Comparison of ENCODE assay signal across 12 cellular contexts in the genomic region with DNA sequence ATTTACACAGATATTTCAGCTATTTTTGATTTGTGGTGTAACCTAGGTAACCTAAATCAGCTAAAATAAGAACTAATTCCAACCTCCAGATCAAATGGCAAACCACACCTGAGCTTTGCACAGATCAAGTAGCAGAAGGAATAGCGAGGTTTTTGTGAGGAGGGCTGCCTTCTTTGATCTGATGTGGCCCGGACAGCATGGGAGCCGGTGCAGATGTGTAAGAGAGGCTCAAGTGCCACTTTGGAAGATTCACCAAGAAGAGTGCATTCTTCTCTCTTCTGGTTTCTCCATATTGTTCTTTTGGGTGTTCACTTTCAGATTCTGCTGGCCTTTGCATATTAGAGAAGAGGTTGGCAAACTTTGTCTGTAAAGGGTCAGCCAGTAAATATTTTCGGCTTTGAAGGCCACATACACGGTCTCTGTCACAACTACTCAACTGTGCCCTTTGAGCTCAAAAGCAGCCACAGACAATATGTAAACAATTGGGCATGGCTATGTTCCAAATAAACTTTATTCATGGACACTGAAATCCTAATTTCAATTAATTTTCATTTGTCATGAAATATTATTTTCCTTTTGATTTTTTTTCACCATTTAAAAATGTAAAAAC.
DNase-seq lines count a peak whose midpoint lies in the region; ATAC-seq and TF ChIP-seq lines count a peak whose summit lies in the region.
"Had no signal": no experiment of that assay in that cellular context is flagged by ENCODE, and none has a peak within 500 bp of the region (broad histone marks: within the 10 kb centered on the region; RNA-seq: fewer than 3 reads in every experiment).

No MANE protein-coding gene starts in this region.

- CTCF ChIA-PET in Panc1 (lab: Charles Lee) (interaction anchor here (1.0 kb wide), 1 partner anchor 50 kb away, joined by 10 read pairs; no protein-coding TSS in a partner anchor), PC-9 (lab: Charles Lee) (no interaction called here)

- H3K36me3 ChIP-seq in Panc1 (ENCODE audit: control insufficient read depth, insufficient read depth, low read length) (no peaks in the 10 kb centered on the region), smooth muscle cell (ENCODE audit: low read depth) (no peaks in the 10 kb centered on the region), PC-9 (ENCODE audit: low read depth) (no peaks in the 10 kb centered on the region)

- TF ChIP-seq CTCF in Panc1 (IDR thresholded peaks at IDR 0.05) (no peak), smooth muscle cell (IDR thresholded peaks at IDR 0.05; ENCODE audit: borderline replicate concordance, insufficient read depth, poor library complexity, severe bottlenecking) (no peak), PC-9 (conservative IDR thresholded peaks at IDR 0.05) (no peak), GM10266 (IDR thresholded peaks at IDR 0.05; ENCODE audit: control insufficient read depth, insufficient read depth, low read depth, missing control alignments) (no peak)

- H3K27me3 ChIP-seq in Panc1 (ENCODE audit: control insufficient read depth, insufficient read depth, low read length) = no peaks in the 10 kb centered on the region
- no peaks in the 10 kb centered on the region for H3K27me3 ChIP-seq in smooth muscle cell (ENCODE audit: low read depth)
- H3K27me3 ChIP-seq in PC-9 (ENCODE audit: insufficient read depth, low read depth) = no peaks in the 10 kb centered on the region

- H3K36me3 Mint-ChIP-seq in effector memory CD8-positive, alpha-beta T cell (ENCODE audit: insufficient read depth) = no peaks in the 10 kb centered on the region

- intact Hi-C loops in Panc1 (cut with micrococcal nuclease; ENCODE audit: unreplicated experiment) = loop anchor here (10.0 kb wide), 1 partner anchor 101 kb away; no protein-coding TSS in a partner anchor
- intact Hi-C loops in PC-9 (cut with micrococcal nuclease; ENCODE audit: unreplicated experiment) = no loop called here

- H3K79me2 ChIP-seq in smooth muscle cell (ENCODE audit: low read depth) (no peaks in the 10 kb centered on the region), PC-9 (ENCODE audit: low read depth) (no peaks in the 10 kb centered on the region)

- 91% methylated on average over 5 of the region's 5 CpGs for WGBS in smooth muscle cell (ENCODE audit: low lambda C conversion rate)

- H3K27ac Mint-ChIP-seq in effector memory CD8-positive, alpha-beta T cell = peak overlapping the region; percentile 89 to 93

- H3K4me3 Mint-ChIP-seq in effector memory CD8-positive, alpha-beta T cell = peak overlapping the region; percentile 41 to 58

- peak; percentile 5 for DNase-seq in DMS53 (lab: John Stamatoyannopoulos, UW)
- no peak for DNase-seq in DMS53 treated with DMSO at 0.1 percent for 48 hours (lab: John Stamatoyannopoulos, UW; ENCODE audit: unreplicated experiment)
- DNase-seq in Panc1 (ENCODE audit: low read depth, low spot score) = no peak
- no peak for DNase-seq in effector memory CD8-positive, alpha-beta T cell
- no peak for DNase-seq in smooth muscle cell (lab: John Stamatoyannopoulos, UW; ENCODE audit: unreplicated experiment)
- DNase-seq in PC-9 = no peak
- no peak for DNase-seq in GM10266 (ENCODE audit: extremely low spot score)
- DNase-seq: activated CD4-positive, alpha-beta T cell treated with anti-CD3 and anti-CD28 coated beads for 48 hours; stimulated activated CD4-positive, alpha-beta T cell treated with anti-CD3 and anti-CD28 coated beads, Interleukin-2, amount 100 ng/mL, for 24 hours had no signal

- no TSS peak for BruUV-seq in Panc1 (replicated peaks; lab: Mats Ljungman, UMichigan)
- no TSS peak for BruUV-seq in PC-9 (replicated peaks; lab: Mats Ljungman, UMichigan)

- H4K20me1 ChIP-seq in smooth muscle cell (ENCODE audit: low read depth) (no peaks in the 10 kb centered on the region), PC-9 (ENCODE audit: insufficient read depth) (no peaks in the 10 kb centered on the region)

- H3K4me2 ChIP-seq in smooth muscle cell (no peak overlapping the region), PC-9 (no peak overlapping the region)

- POLR2A ChIA-PET in Panc1 (lab: Charles Lee) = no interaction called here
- POLR2A ChIA-PET in PC-9 (lab: Charles Lee; ENCODE audit: unreplicated experiment) = no interaction called here

- no peaks in the 10 kb centered on the region for H3K9me2 ChIP-seq in PC-9 (ENCODE audit: insufficient read depth)

- no peak overlapping the region; a peak in 1 of 4 replicates for H3K4me3 ChIP-seq in Panc1 (ENCODE audit: low read depth in 2 of 2, low read length in 2 of 2)
- no peak overlapping the region for H3K4me3 ChIP-seq in smooth muscle cell
- no peak overlapping the region for H3K4me3 ChIP-seq in PC-9

- in situ Hi-C loops in Panc1 (cut with HindIII; ENCODE audit: low pct_unique_long_range_greater_than_20kb, low sequenced_read_pairs) = no loop called here

- H3K9ac ChIP-seq in smooth muscle cell (ENCODE audit: low read depth) = no peak overlapping the region

- ATAC-seq in Panc1 = peak; percentile 63
- ATAC-seq in effector memory CD8-positive, alpha-beta T cell (replicated peaks) = no peak
- ATAC-seq in esophagus mucosa = no peak
- ATAC-seq: Right ventricle myocardium inferior had no signal

- H3F3A ChIP-seq in smooth muscle cell (ENCODE audit: low read depth) = peaks cover 2% of the 10 kb centered on the region
- H3F3A ChIP-seq in PC-9 (ENCODE audit: insufficient read depth, low read depth) = 0 out of 2 replicates have a peak, but pooled peaks cover 2% of the 10 kb centered on the region

- H2AFZ ChIP-seq in smooth muscle cell (ENCODE audit: low read depth) (peak overlapping the region; percentile 52), PC-9 (no peak overlapping the region)

- H3K4me1 ChIP-seq in Panc1 (ENCODE audit: control insufficient read depth, insufficient read depth, low read length) (no peaks in the 10 kb centered on the region), smooth muscle cell (ENCODE audit: low read depth) (peaks cover 11% of the 10 kb centered on the region), PC-9 (replicated peaks; ENCODE audit: insufficient read depth) (peaks cover 7% of the 10 kb centered on the region; the same call in 1 of the 2 replicates)

- peaks cover 10 to 11% of the 10 kb centered on the region in 2 donors for H3K4me1 Mint-ChIP-seq in effector memory CD8-positive, alpha-beta T cell (ENCODE audit: low read depth in 2 of 2)

- H3K9me3 ChIP-seq in Panc1 (ENCODE audit: control insufficient read depth, insufficient read depth, low read depth, low read length) (no peaks in the 10 kb centered on the region), smooth muscle cell (replicated peaks; ENCODE audit: low read depth) (no peaks in the 10 kb centered on the region), PC-9 (ENCODE audit: insufficient read depth, low read depth) (no peaks in the 10 kb centered on the region)

- no peaks in the 10 kb centered on the region for H3K27me3 Mint-ChIP-seq in effector memory CD8-positive, alpha-beta T cell

- peak overlapping the region; percentile 79 for H3K27ac ChIP-seq in Panc1 (ENCODE audit: low read length)
- no peak overlapping the region for H3K27ac ChIP-seq in smooth muscle cell (ENCODE audit: low read depth)
- no peak overlapping the region for H3K27ac ChIP-seq in PC-9
- H3K27ac ChIP-seq: 22Rv1 had no signal

- H3K9me3 Mint-ChIP-seq in effector memory CD8-positive, alpha-beta T cell = no peaks in the 10 kb centered on the region
